39 cellular contexts compared by ENCODE assay signal in the genomic region with DNA sequence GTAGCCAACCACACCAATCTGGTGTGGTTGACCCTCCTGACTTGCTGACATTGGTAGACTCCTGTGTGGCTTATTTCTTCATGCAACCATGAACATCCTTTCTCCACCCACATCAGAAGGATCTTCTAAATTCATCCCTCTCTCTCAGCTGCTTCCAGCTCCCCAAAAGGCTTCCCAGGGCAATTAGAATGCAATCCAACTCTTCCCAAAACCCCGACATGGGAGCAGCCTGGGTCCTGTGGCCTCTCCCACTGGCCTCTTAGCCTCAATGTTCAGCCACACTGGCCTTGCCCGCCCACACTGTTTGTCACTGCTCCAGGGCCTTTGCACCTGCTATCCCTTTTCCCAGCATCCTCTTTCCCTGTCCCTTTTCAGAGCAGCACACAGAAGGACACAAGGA.
"Had no signal": no experiment of that assay in that cellular context is flagged by ENCODE, and none has a peak within 500 bp of the region (broad histone marks: within the 10 kb centered on the region; RNA-seq: fewer than 3 reads in every experiment).

No MANE protein-coding gene starts in this region.

- H3K27me3 Mint-ChIP-seq: activated naive CD4-positive, alpha-beta T cell treated with anti-CD3 and anti-CD28 coated beads, Interleukin-2, amount 10 ng/mL, durations not matched to agents 7 days and 5 days; activated naive CD4-positive, alpha-beta T cell treated with anti-CD3 and anti-CD28 coated beads, Interleukin-2, amount 50 U/mL, for 24 hours; activated naive CD8-positive, alpha-beta T cell; activated naive CD8-positive, alpha-beta T cell treated with anti-CD3 and anti-CD28 coated beads, Interleukin-2, amount 10 ng/mL, durations not matched to agents 7 days and 5 days; activated naive CD8-positive, alpha-beta T cell treated with anti-CD3 and anti-CD28 coated beads, Interleukin-2, amount 50 U/mL, for 24 hours; activated T-cell treated with anti-CD3 and anti-CD28 coated beads, Interleukin-2, amount 50 U/mL, for 24 hours; central memory CD8-positive, alpha-beta T cell had no signal

- H3K27ac ChIP-seq: adrenal gland, ascending aorta, body of pancreas, brain microvascular endothelial cell, breast epithelium, cardiac muscle cell had no signal

- H3K36me3 Mint-ChIP-seq: activated naive CD4-positive, alpha-beta T cell treated with anti-CD3 and anti-CD28 coated beads, Interleukin-2, amount 10 ng/mL, durations not matched to agents 7 days and 5 days; activated naive CD8-positive, alpha-beta T cell; activated naive CD8-positive, alpha-beta T cell treated with anti-CD3 and anti-CD28 coated beads for 36 hours; activated naive CD8-positive, alpha-beta T cell treated with anti-CD3 and anti-CD28 coated beads, Interleukin-2, amount 10 ng/mL, durations not matched to agents 7 days and 5 days; brain had no signal

- FAIRE-seq: astrocyte had no signal

- H3K9me3 ChIP-seq: adrenal gland, ascending aorta, body of pancreas had no signal

- DNase-seq: activated effector memory CD4-positive, alpha-beta T cell treated with anti-CD3 and anti-CD28 coated beads, Interleukin-2, amount 50 U/mL, for 16 hours; activated effector memory CD4-positive, alpha-beta T cell treated with Interleukin-2 at 50 U/mL for 16 hours; activated gamma-delta T cell; activated gamma-delta T cell treated with Interleukin-2 at 50 U/mL for 16 hours; activated naive CD4-positive, alpha-beta T cell; activated naive CD4-positive, alpha-beta T cell treated with anti-CD3 and anti-CD28 coated beads for 36 hours; activated naive CD4-positive, alpha-beta T cell treated with anti-CD3 and anti-CD28 coated beads, Interleukin-2, amount 10 ng/mL, durations not matched to agents 7 days and 5 days; activated naive CD4-positive, alpha-beta T cell treated with anti-CD3 and anti-CD28 coated beads, Interleukin-2, amount 50 U/mL, for 16 hours; activated naive CD4-positive, alpha-beta T cell treated with Interleukin-2 at 50 U/mL for 16 hours; activated naive CD8-positive, alpha-beta T cell treated with anti-CD3 and anti-CD28 coated beads for 36 hours; activated naive CD8-positive, alpha-beta T cell treated with anti-CD3 and anti-CD28 coated beads, Interleukin-2, amount 10 ng/mL, durations not matched to agents 7 days and 5 days; activated naive CD8-positive, alpha-beta T cell treated with anti-CD3 and anti-CD28 coated beads, Interleukin-2, amount 50 U/mL, for 24 hours; activated T-cell treated with anti-CD3 and anti-CD28 coated beads for 4 hours; activated T-cell treated with anti-CD3 and anti-CD28 coated beads, Interleukin-2, amount 50 U/mL, for 1 hour; activated T-cell treated with anti-CD3 and anti-CD28 coated beads, Interleukin-2, amount 50 U/mL, for 24 hours; activated T-cell treated with anti-CD3 and anti-CD28 coated beads, Interleukin-2, amount 50 U/mL, for 4 hours; activated T-cell treated with anti-CD3 and anti-CD28 coated beads, Interleukin-2, amount 50 U/mL, for 48 hours; activated T-cell treated with anti-CD3 and anti-CD28 coated beads, Interleukin-2, amount 50 U/mL, for 72 hours; adrenal gland; amniotic stem cell; amygdala; anterior cingulate cortex; body of pancreas; brain microvascular endothelial cell; caudate nucleus; central memory CD4-positive, alpha-beta T cell; cerebellar nuclear complex had no signal

- H3K27ac Mint-ChIP-seq: activated naive CD4-positive, alpha-beta T cell treated with anti-CD3 and anti-CD28 coated beads for 36 hours; activated naive CD4-positive, alpha-beta T cell treated with anti-CD3 and anti-CD28 coated beads, Interleukin-2, amount 10 ng/mL, durations not matched to agents 7 days and 5 days; activated naive CD4-positive, alpha-beta T cell treated with anti-CD3 and anti-CD28 coated beads, Interleukin-2, amount 50 U/mL, for 24 hours; activated naive CD4-positive, alpha-beta T cell treated with anti-CD3 and anti-CD28 coated beads, Interleukin-2, amount 50 U/mL, for 72 hours; activated naive CD8-positive, alpha-beta T cell; activated naive CD8-positive, alpha-beta T cell treated with anti-CD3 and anti-CD28 coated beads for 36 hours; activated naive CD8-positive, alpha-beta T cell treated with anti-CD3 and anti-CD28 coated beads, Interleukin-2, amount 10 ng/mL, durations not matched to agents 7 days and 5 days; activated naive CD8-positive, alpha-beta T cell treated with anti-CD3 and anti-CD28 coated beads, Interleukin-2, amount 50 U/mL, for 24 hours; activated T-cell treated with anti-CD3 and anti-CD28 coated beads, Interleukin-2, amount 50 U/mL, for 24 hours; activated T-cell treated with anti-CD3 and anti-CD28 coated beads, Interleukin-2, amount 50 U/mL, for 72 hours; activated T-helper 1 cell treated with anti-CD3 and anti-CD28 coated beads, Interleukin-12 subunit alpha, Interleukin-12 subunit beta, Interleukin-2, Interleukin-4 antibody, amounts not matched to agents 30 ng/mL and 10 ng/mL and 1 ng/mL, durations not matched to agents 14 hours and 24 hours and 36 hours; activated T-helper 17 cell treated with anti-CD3 and anti-CD28 coated beads, Interleukin-2, amount 50 U/mL, for 72 hours; activated T-helper 2 cell treated with anti-CD3 and anti-CD28 coated beads, Interferon-gamma antibody, Interleukin-2, Interleukin-4, amounts not matched to agents 10 μg/mL and 5 μg/mL and 100 μg/mL, durations not matched to agents 14 hours and 24 hours and 36 hours; brain had no signal

- H3K27me3 ChIP-seq: adrenal gland, ascending aorta, body of pancreas, brain microvascular endothelial cell, breast epithelium, cardiac muscle cell had no signal

- H3K4me1 Mint-ChIP-seq: activated naive CD4-positive, alpha-beta T cell treated with anti-CD3 and anti-CD28 coated beads, Interleukin-2, amount 10 ng/mL, durations not matched to agents 7 days and 5 days; activated naive CD4-positive, alpha-beta T cell treated with anti-CD3 and anti-CD28 coated beads, Interleukin-2, amount 50 U/mL, for 24 hours; activated naive CD8-positive, alpha-beta T cell treated with anti-CD3 and anti-CD28 coated beads for 36 hours; activated naive CD8-positive, alpha-beta T cell treated with anti-CD3 and anti-CD28 coated beads, Interleukin-2, amount 10 ng/mL, durations not matched to agents 7 days and 5 days; activated naive CD8-positive, alpha-beta T cell treated with anti-CD3 and anti-CD28 coated beads, Interleukin-2, amount 50 U/mL, for 24 hours; activated T-helper 17 cell treated with anti-CD3 and anti-CD28 coated beads, Interleukin-2, amount 50 U/mL, for 72 hours; brain; central memory CD8-positive, alpha-beta T cell had no signal

- H3K36me3 ChIP-seq: adrenal gland, ascending aorta, brain microvascular endothelial cell, breast epithelium, cardiac muscle cell had no signal

- H3K4me3 Mint-ChIP-seq: activated naive CD4-positive, alpha-beta T cell treated with anti-CD3 and anti-CD28 coated beads for 36 hours; activated naive CD4-positive, alpha-beta T cell treated with anti-CD3 and anti-CD28 coated beads, Interleukin-2, amount 10 ng/mL, durations not matched to agents 7 days and 5 days; activated naive CD4-positive, alpha-beta T cell treated with anti-CD3 and anti-CD28 coated beads, Interleukin-2, amount 50 U/mL, for 24 hours; activated naive CD8-positive, alpha-beta T cell; activated naive CD8-positive, alpha-beta T cell treated with anti-CD3 and anti-CD28 coated beads for 36 hours; activated naive CD8-positive, alpha-beta T cell treated with anti-CD3 and anti-CD28 coated beads, Interleukin-2, amount 10 ng/mL, durations not matched to agents 7 days and 5 days; activated naive CD8-positive, alpha-beta T cell treated with anti-CD3 and anti-CD28 coated beads, Interleukin-2, amount 50 U/mL, for 24 hours; activated T-cell treated with anti-CD3 and anti-CD28 coated beads, Interleukin-2, amount 50 U/mL, for 24 hours; activated T-cell treated with anti-CD3 and anti-CD28 coated beads, Interleukin-2, amount 50 U/mL, for 4 hours; activated T-cell treated with anti-CD3 and anti-CD28 coated beads, Interleukin-2, amount 50 U/mL, for 72 hours; activated T-helper 1 cell treated with anti-CD3 and anti-CD28 coated beads, Interleukin-12 subunit alpha, Interleukin-12 subunit beta, Interleukin-2, Interleukin-4 antibody, amounts not matched to agents 30 ng/mL and 10 ng/mL and 1 ng/mL, durations not matched to agents 14 hours and 24 hours and 36 hours; activated T-helper 17 cell treated with anti-CD3 and anti-CD28 coated beads, Interleukin-2, amount 50 U/mL, for 72 hours; brain; central memory CD8-positive, alpha-beta T cell had no signal

- H3K4me1 ChIP-seq: adrenal gland, ascending aorta, body of pancreas, breast epithelium had no signal

- H3K4me3 ChIP-seq: adrenal gland, ascending aorta, body of pancreas, breast epithelium, cardiac muscle cell had no signal
